Comparison of ENCODE assay signal across 8 cellular contexts in genomic region chr3:17233398-17233800, GRCh38.
DNase-seq lines count a peak whose midpoint lies in the region; ATAC-seq, FAIRE-seq and TF ChIP-seq lines count a peak whose summit lies in the region.

No MANE protein-coding gene starts in this region.

- DNase-seq in DMS79 (lab: John Stamatoyannopoulos, UW) (peak; percentile 5), NCI-H748 treated with DMSO at 0.1 percent for 48 hours (lab: John Stamatoyannopoulos, UW) (peak; percentile 32), foreskin keratinocyte (peak; percentile 67 to 87), pancreas (peak in 1 of 6 donors; percentile 16), epidermal melanocyte (ENCODE audit: insufficient read length, low spot score) (no peak)
- DNase-seq in activated T-cell treated with anti-CD3 and anti-CD28 coated beads, Interleukin-2, amount 50 U/mL, for 4 hours: peak; percentile 7

- H3K27me3 ChIP-seq in foreskin keratinocyte: no peaks in the 10 kb centered on the region
- no peaks in the 10 kb centered on the region for H3K27me3 ChIP-seq in pancreas

- H3K4me1 Mint-ChIP-seq in activated T-cell treated with anti-CD3 and anti-CD28 coated beads, Interleukin-2, amount 50 U/mL, for 4 hours (ENCODE audit: low read depth): peaks cover 21% of the 10 kb centered on the region

- no peak overlapping the region for H3K4me3 ChIP-seq in pancreas

- H3K4me1 ChIP-seq in foreskin keratinocyte: no peaks in the 10 kb centered on the region
- H3K4me1 ChIP-seq in pancreas: peaks cover 4 to 11% (median 6%) of the 10 kb centered on the region in 3 donors

- FAIRE-seq in pancreas (lab: Jason Lieb, UNC): no peak

- TF ChIP-seq CTCF in foreskin keratinocyte (conservative IDR thresholded peaks at IDR 0.05): peak; percentile 90
- peak; percentile 19 to 53 (median 34) for TF ChIP-seq CTCF in pancreas (IDR thresholded peaks at IDR 0.05)

- ATAC-seq in GM19395 (IDR thresholded peaks at IDR 0.05; ENCODE audit: unreplicated experiment) (peak; percentile 87), HG03354 (IDR thresholded peaks at IDR 0.05; ENCODE audit: poor library complexity, severe bottlenecking, unreplicated experiment) (peak; percentile 93), foreskin keratinocyte (peak; percentile 100), pancreas (peak; percentile 82 to 93 (median 90))
- ATAC-seq in activated T-cell treated with anti-CD3 and anti-CD28 coated beads, Interleukin-2, amount 50 U/mL, for 4 hours: peak; percentile 97

- no peak overlapping the region for H3K4me3 Mint-ChIP-seq in activated T-cell treated with anti-CD3 and anti-CD28 coated beads, Interleukin-2, amount 50 U/mL, for 4 hours

- intact Hi-C loops in pancreas (cut with DNase I): no loop called here

- no peaks in the 10 kb centered on the region for H3K9me3 Mint-ChIP-seq in activated T-cell treated with anti-CD3 and anti-CD28 coated beads, Interleukin-2, amount 50 U/mL, for 4 hours

- H3K27ac ChIP-seq in foreskin keratinocyte: no peak overlapping the region
- no peak overlapping the region for H3K27ac ChIP-seq in pancreas

- no peaks in the 10 kb centered on the region for H3K27me3 Mint-ChIP-seq in activated T-cell treated with anti-CD3 and anti-CD28 coated beads, Interleukin-2, amount 50 U/mL, for 4 hours (ENCODE audit: low read depth)

- no peaks in the 10 kb centered on the region for H3K9me3 ChIP-seq in pancreas

- 61 to 64% methylated on average over 3 of the region's 3 CpGs for WGBS in pancreas, 2 donors

- H3K36me3 ChIP-seq in pancreas: no peaks in the 10 kb centered on the region

- H3K36me3 Mint-ChIP-seq in activated T-cell treated with anti-CD3 and anti-CD28 coated beads, Interleukin-2, amount 50 U/mL, for 4 hours (ENCODE audit: insufficient read depth): peaks cover 2% of the 10 kb centered on the region
